Comparison of ENCODE assay signal across 8 cellular contexts in genomic region chr19:58498316-58499020, GRCh38. TPM values are rescaled to one million over a fixed set of nuclear protein-coding genes. Genes with fewer than 3 reads are reported as not detected.
DNase-seq lines count a peak whose midpoint lies in the region; ATAC-seq and TF ChIP-seq lines count a peak whose summit lies in the region.

No MANE protein-coding gene starts in this region.

- no peaks in the 10 kb centered on the region for H3K27me3 Mint-ChIP-seq in mesothelial cell of epicardium (ENCODE audit: low read depth)

- H3K4me1 Mint-ChIP-seq in mesothelial cell of epicardium: peaks cover 18% of the 10 kb centered on the region

- TF ChIP-seq CTCF in AG04449 (IDR thresholded peaks at IDR 0.05; ENCODE audit: insufficient read depth, low read length, missing control alignments) (no peak), cardiac fibroblast (IDR thresholded peaks at IDR 0.05; ENCODE audit: low read depth, low read length) (no peak), mesothelial cell of epicardium (IDR thresholded peaks at IDR 0.05; ENCODE audit: unreplicated experiment) (no peak)

- H3K4me3 Mint-ChIP-seq in mesothelial cell of epicardium: peak overlapping the region; percentile 86

- H3K4me3 ChIP-seq in AG04449 (ENCODE audit: low read depth, low read length) (peak overlapping the region; percentile 70), cardiac fibroblast (replicated peaks in 1 of 2; ENCODE audit: low read depth in 2 of 2, low read length in 2 of 2) (peak overlapping the region; percentile 43 to 51)

- H3K36me3 Mint-ChIP-seq in mesothelial cell of epicardium: no peaks in the 10 kb centered on the region

- ATAC-seq in HG03135 (IDR thresholded peaks at IDR 0.05; ENCODE audit: unreplicated experiment) (peak; percentile 4), GM18867 (IDR thresholded peaks at IDR 0.05; ENCODE audit: unreplicated experiment) (no peak)

- H3K9me3 Mint-ChIP-seq in mesothelial cell of epicardium: peaks cover 6% of the 10 kb centered on the region

- no peak for DNase-seq in AG04449 (ENCODE audit: low read depth, low spot score)
- DNase-seq in cardiac fibroblast (ENCODE audit: low read depth in 2 of 2): no peak
- DNase-seq in mesothelial cell of epicardium (ENCODE audit: low spot score in 2 of 2, unreplicated experiment in 2 of 2): no peak
- DNase-seq in NCI-H2227 (lab: John Stamatoyannopoulos, UW; ENCODE audit: unreplicated experiment): no peak
- DNase-seq in mucosa of gallbladder (ENCODE audit: low spot score): no peak
- DNase-seq in HPDE6-E6E7 (ENCODE audit: extremely low spot score): no peak

- peak overlapping the region; percentile 92 for H3K27ac Mint-ChIP-seq in mesothelial cell of epicardium

- CTCF ChIA-PET in AG04449 (lab: Yijun Ruan, JAX): interaction anchor here (3.7 to 4.0 kb wide), 2 partner anchors 15 to 21 kb away, joined by 33 to 43 read pairs; partner anchors contain the start of gene ZBTB45

- POLR2A ChIA-PET in AG04449 (lab: Yijun Ruan, JAX): interaction anchor here (2.0 kb wide), 1 partner anchor 21 kb away, joined by 7 read pairs; the partner anchor contains the start of gene ZBTB45

RNA-seq across cellular contexts. Expression of gene SLC27A5, which starts 13.3 kb away (rescaled TPM):
- total RNA-seq in mesothelial cell of epicardium: 12.5 to 14.2 TPM (median 14.2 TPM) in 3 replicates
- total RNA-seq in mucosa of gallbladder: 7.9 TPM

RNA-seq across cellular contexts. Expression of gene ZBTB45, which starts 21.1 kb away (rescaled TPM):
- 24.4 to 27.1 TPM (median 24.9 TPM) in 3 replicates for total RNA-seq in mesothelial cell of epicardium
- total RNA-seq in mucosa of gallbladder: 22.8 TPM

RNA-seq across cellular contexts. Expression of gene ZNF446, which starts 22.3 kb away (rescaled TPM):
- 17.3 to 18.0 TPM (median 17.4 TPM) in 3 replicates for total RNA-seq in mesothelial cell of epicardium
- total RNA-seq in mucosa of gallbladder: 19.4 TPM

RNA-seq across cellular contexts. Expression of gene ZNF324, which starts 31.6 kb away (rescaled TPM):
- 12.1 to 13.4 TPM (median 12.6 TPM) in 3 replicates for total RNA-seq in mesothelial cell of epicardium
- total RNA-seq in mucosa of gallbladder: 16.4 TPM

RNA-seq across cellular contexts. Expression of gene TRIM28, which starts 45.4 kb away (rescaled TPM):
- total RNA-seq in mesothelial cell of epicardium (577 to 599 TPM (median 579 TPM) in 3 replicates), mucosa of gallbladder (286 TPM)
